Comparison of ENCODE assay signal across 8 cellular contexts in the genomic region with DNA sequence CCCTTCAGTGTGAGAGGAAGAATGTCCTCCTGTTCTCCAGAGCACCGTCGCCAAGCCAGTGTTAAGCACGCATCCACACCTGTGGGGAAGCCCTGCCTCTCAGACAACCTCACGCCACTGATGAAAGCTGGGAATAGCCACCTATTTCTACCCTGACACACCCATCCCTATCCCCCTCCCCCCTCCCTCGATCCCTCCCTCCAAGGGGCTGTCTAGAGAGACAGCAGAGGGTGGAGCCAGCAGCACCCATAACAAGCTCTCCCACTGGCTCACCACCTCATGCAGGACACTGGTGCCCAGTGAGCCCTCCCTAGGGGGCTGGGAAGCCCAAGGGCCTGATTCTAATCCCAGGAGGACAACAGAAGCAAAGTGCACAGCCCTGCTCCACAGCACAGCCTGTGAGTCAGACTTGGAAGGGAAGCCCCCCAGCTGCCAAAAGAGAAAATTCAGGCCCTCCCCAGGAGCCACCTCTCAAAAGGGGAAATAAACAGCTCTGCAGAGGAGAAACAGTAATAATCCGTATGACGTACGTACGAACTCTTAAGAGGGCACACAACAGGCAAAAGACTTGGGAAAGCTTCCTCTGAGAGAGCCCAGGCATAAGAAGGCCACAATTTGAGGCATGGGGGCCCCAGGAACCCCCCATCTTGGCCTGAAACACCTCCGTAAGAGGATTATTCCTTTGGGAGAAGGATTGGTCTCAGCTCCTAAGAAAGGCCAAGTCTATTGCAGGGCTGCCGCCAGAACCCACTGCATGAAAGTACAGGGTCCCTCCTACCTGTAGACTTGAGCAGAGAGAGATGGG. TPM values are rescaled to one million over a fixed set of nuclear protein-coding genes. Genes with fewer than 3 reads are reported as not detected.
DNase-seq lines count a peak whose midpoint lies in the region; ATAC-seq and TF ChIP-seq lines count a peak whose summit lies in the region.

No MANE protein-coding gene starts in this region.

- no peaks in the 10 kb centered on the region for H3K9me3 ChIP-seq in adipocyte (ENCODE audit: control insufficient read depth, low read length)

- no peaks in the 10 kb centered on the region for H3K36me3 ChIP-seq in adipocyte (ENCODE audit: control insufficient read depth, insufficient read depth, low read length, severe bottlenecking)

- ATAC-seq in naive B cell (ENCODE audit: low read depth in 2 of 2) (peak; percentile 93 to 95), GM18867 (IDR thresholded peaks at IDR 0.05; ENCODE audit: unreplicated experiment) (no peak), GM18498 (IDR thresholded peaks at IDR 0.05; ENCODE audit: unreplicated experiment) (no peak)

- H3K4me3 ChIP-seq in adipocyte (ENCODE audit: low read length): no peak overlapping the region

- peak; percentile 38 for DNase-seq in CD1c-positive myeloid dendritic cell (ENCODE audit: extremely low spot score)
- DNase-seq in NCI-H1436 treated with DMSO at 0.1 percent for 48 hours (lab: John Stamatoyannopoulos, UW): peak; percentile 83
- DNase-seq in adipocyte (ENCODE audit: low read depth): no peak
- DNase-seq in naive B cell: peak; percentile 62
- DNase-seq in HEK293T (ENCODE audit: extremely low spot score): no peak
- DNase-seq in activated CD4-positive, alpha-beta memory T cell treated with anti-CD3 and anti-CD28 coated beads for 36 hours: no peak

- no peaks in the 10 kb centered on the region for H3K36me3 Mint-ChIP-seq in naive B cell
- H3K36me3 Mint-ChIP-seq in activated CD4-positive, alpha-beta memory T cell treated with anti-CD3 and anti-CD28 coated beads for 36 hours: peaks cover 1% of the 10 kb centered on the region

- H3K4me1 ChIP-seq in adipocyte (ENCODE audit: control insufficient read depth, insufficient read depth, low read length): peaks cover 45% of the 10 kb centered on the region

- intact Hi-C loops in activated CD4-positive, alpha-beta memory T cell treated with anti-CD3 and anti-CD28 coated beads for 36 hours (cut with micrococcal nuclease): no loop called here

- peaks cover 45 to 76% (median 53%) of the 10 kb centered on the region in 3 donors for H3K4me1 Mint-ChIP-seq in naive B cell
- H3K4me1 Mint-ChIP-seq in activated CD4-positive, alpha-beta memory T cell treated with anti-CD3 and anti-CD28 coated beads for 36 hours (ENCODE audit: low read depth): peaks cover 11% of the 10 kb centered on the region

- POLR2A ChIA-PET in HEK293T (lab: Yijun Ruan, JAX): interaction anchor here (0.5 to 3.3 kb wide), 3 partner anchors 8 to 317 kb away, joined by 3 to 9 read pairs (median 3); partner anchors contain the start of genes MPHOSPH9 and MTRFR
- POLR2A ChIA-PET in activated CD4-positive, alpha-beta memory T cell treated with anti-CD3 and anti-CD28 coated beads for 36 hours (lab: Charles Lee): no interaction called here

- H3K9me3 Mint-ChIP-seq in naive B cell: no peaks in the 10 kb centered on the region
- no peaks in the 10 kb centered on the region for H3K9me3 Mint-ChIP-seq in activated CD4-positive, alpha-beta memory T cell treated with anti-CD3 and anti-CD28 coated beads for 36 hours

- CTCF ChIA-PET in HEK293T (lab: Yijun Ruan, JAX): interaction anchor here (0.6 kb wide), 1 partner anchor 38 kb away, joined by 4 read pairs; no protein-coding TSS in a partner anchor
- CTCF ChIA-PET in activated CD4-positive, alpha-beta memory T cell treated with anti-CD3 and anti-CD28 coated beads for 36 hours (lab: Charles Lee): no interaction called here

- no peaks in the 10 kb centered on the region for H3K27me3 Mint-ChIP-seq in naive B cell
- H3K27me3 Mint-ChIP-seq in activated CD4-positive, alpha-beta memory T cell treated with anti-CD3 and anti-CD28 coated beads for 36 hours: no peaks in the 10 kb centered on the region

- peak overlapping the region; percentile 70 to 96 (median 88) for H3K27ac Mint-ChIP-seq in naive B cell
- H3K27ac Mint-ChIP-seq in activated CD4-positive, alpha-beta memory T cell treated with anti-CD3 and anti-CD28 coated beads for 36 hours: no peak overlapping the region

- H3K27me3 ChIP-seq in adipocyte (replicated peaks; ENCODE audit: control insufficient read depth, insufficient read depth, low read length): no peaks in the 10 kb centered on the region

- peak overlapping the region; percentile 28 to 88 (median 73) for H3K4me3 Mint-ChIP-seq in naive B cell
- no peak overlapping the region for H3K4me3 Mint-ChIP-seq in activated CD4-positive, alpha-beta memory T cell treated with anti-CD3 and anti-CD28 coated beads for 36 hours

- peak overlapping the region; percentile 80 for H3K9ac ChIP-seq in adipocyte (ENCODE audit: low read length)

TF ChIP-seq in HEK293T, 16 proteins besides CTCF, POLR2A, EP300 and RAD21:
- no peak for TF ChIP-seq L3MBTL2 (conservative IDR thresholded peaks at IDR 0.05)
- TF ChIP-seq ARNT (IDR thresholded peaks at IDR 0.05): no peak
- TF ChIP-seq CTBP1 (IDR thresholded peaks at IDR 0.05; ENCODE audit: borderline replicate concordance): no peak

RNA-seq across cellular contexts. Expression of gene PITPNM2, which starts 7.7 kb away (rescaled TPM):
- 1 to 10 TPM in 3 of 6 donors, under 1 TPM in 3; 0.10 to 2.6 (median 0.96) TPM for polyA plus RNA-seq in naive B cell (ENCODE audit: low read depth in 6 of 6)
- 1 to 10 TPM; 5.9 to 6.5 TPM for total RNA-seq in activated CD4-positive, alpha-beta memory T cell treated with anti-CD3 and anti-CD28 coated beads for 36 hours

Comparison
In these comparisons a context has a peak if more than half of its experiments do, and no peak if none do; other contexts are left out.
1. DNase-seq: peak in CD1c-positive myeloid dendritic cell (single experiment), NCI-H1436 treated with DMSO at 0.1 percent for 48 hours (single experiment) and naive B cell (single experiment); none in adipocyte (single experiment), HEK293T (single experiment) and activated CD4-positive, alpha-beta memory T cell treated with anti-CD3 and anti-CD28 coated beads for 36 hours (single experiment).
2. ATAC-seq: peak in naive B cell (2 of 2); none in GM18867 (single experiment) and GM18498 (single experiment).